In genomic region chr19:58150328-58150921, GRCh38 we compare ENCODE assay signal across 8 cellular contexts. TPM values are rescaled to one million over a fixed set of nuclear protein-coding genes. Genes with fewer than 3 reads are reported as not detected.
DNase-seq lines count a peak whose midpoint lies in the region; ATAC-seq, FAIRE-seq and TF ChIP-seq lines count a peak whose summit lies in the region.

TSS of gene ZNF329 (minus strand) at chr19:58150789. CDS start at chr19:58129503, 21,286 bp downstream.

- POLR2A ChIA-PET in CD8-positive, alpha-beta T cell (lab: Charles Lee): interaction anchor here (0.9 to 1.0 kb wide), 3 partner anchors 33 to 381 kb away, joined by 3 to 6 read pairs (median 3); partner anchors contain the start of genes ZNF274 and ZNF586

- intact Hi-C loops in CD8-positive, alpha-beta T cell (cut with DNase I, micrococcal nuclease): loop anchor here (1.0 to 10.0 kb wide), 4 partner anchors 52 to 1746 kb away; partner anchors contain the start of genes ZSCAN18 (in 2 of the 2), ZNF211 (in 1 of the 2), ZNF583 (in 1 of the 2) and ZNF71 (in 1 of the 2)

- no peaks in the 10 kb centered on the region for H3K27me3 Mint-ChIP-seq in CD8-positive, alpha-beta T cell (ENCODE audit: low read depth)

- H3K9ac ChIP-seq in stomach smooth muscle (ENCODE audit: low read length in 2 of 2): peak within 1 kb of the TSS; percentile 93 to 96

- CTCF ChIA-PET in CD8-positive, alpha-beta T cell (lab: Charles Lee): no interaction called here

- no peaks in the 10 kb centered on the region for H3K36me3 ChIP-seq in CD8-positive, alpha-beta T cell (ENCODE audit: insufficient read depth, low read length)
- H3K36me3 ChIP-seq in SJCRH30: peaks cover 6% of the 10 kb centered on the region
- H3K36me3 ChIP-seq in neuron (ENCODE audit: insufficient read depth, low read length): no peaks in the 10 kb centered on the region
- no peaks in the 10 kb centered on the region for H3K36me3 ChIP-seq in stomach smooth muscle (ENCODE audit: control insufficient read depth in 2 of 2, insufficient read depth in 2 of 2, low read length in 2 of 2)

- no peaks in the 10 kb centered on the region for H3K27me3 ChIP-seq in CD8-positive, alpha-beta T cell (ENCODE audit: insufficient read depth, low read length)
- H3K27me3 ChIP-seq in SJCRH30: no peaks in the 10 kb centered on the region
- no peaks in the 10 kb centered on the region for H3K27me3 ChIP-seq in neuron (ENCODE audit: insufficient read depth, low read length)
- no peaks in the 10 kb centered on the region for H3K27me3 ChIP-seq in stomach smooth muscle (ENCODE audit: control insufficient read depth in 1 of 2, insufficient read depth in 2 of 2, low read length in 2 of 2)

- H3K27ac ChIP-seq in CD8-positive, alpha-beta T cell (ENCODE audit: low read depth, low read length): peak within 1 kb of the TSS; percentile 87
- peak within 1 kb of the TSS; percentile 65 for H3K27ac ChIP-seq in SJCRH30
- H3K27ac ChIP-seq in stomach smooth muscle (ENCODE audit: low read length): peak within 1 kb of the TSS; percentile 75

- peaks cover 20% of the 10 kb centered on the region for H3K4me1 ChIP-seq in CD8-positive, alpha-beta T cell (ENCODE audit: insufficient read depth, low read length)
- H3K4me1 ChIP-seq in SJCRH30 (no peaks in the 10 kb centered on the region), neuron (ENCODE audit: insufficient read depth, low read length) (peaks cover 6% of the 10 kb centered on the region), stomach smooth muscle (ENCODE audit: control insufficient read depth, insufficient read depth, low read length) (peaks cover 17% of the 10 kb centered on the region)

- H3K4me1 Mint-ChIP-seq in CD8-positive, alpha-beta T cell (ENCODE audit: low read depth): peaks cover 35% of the 10 kb centered on the region

- H3K4me3 ChIP-seq in CD8-positive, alpha-beta T cell (ENCODE audit: low read depth, low read length): peak within 1 kb of the TSS; percentile 96
- peak within 1 kb of the TSS; percentile 93 for H3K4me3 ChIP-seq in SJCRH30
- H3K4me3 ChIP-seq in neuron (ENCODE audit: low read length): peak within 1 kb of the TSS; percentile 75
- H3K4me3 ChIP-seq in stomach smooth muscle (ENCODE audit: low read length in 2 of 2): peak within 1 kb of the TSS; percentile 94

- peak within 1 kb of the TSS; percentile 65 for H2AFZ ChIP-seq in neuron (ENCODE audit: low read depth, low read length)

- peaks cover 22% of the 10 kb centered on the region for H3K36me3 Mint-ChIP-seq in CD8-positive, alpha-beta T cell

- H3K27ac Mint-ChIP-seq in CD8-positive, alpha-beta T cell: peak within 1 kb of the TSS; percentile 95

- H3K9me3 ChIP-seq in CD8-positive, alpha-beta T cell (ENCODE audit: low read length): no peaks in the 10 kb centered on the region
- peaks cover 20% of the 10 kb centered on the region for H3K9me3 ChIP-seq in SJCRH30 (replicated peaks)
- H3K9me3 ChIP-seq in neuron (ENCODE audit: low read length): peaks cover 10% of the 10 kb centered on the region
- peaks cover 0 to 9% of the 10 kb centered on the region in 2 donors for H3K9me3 ChIP-seq in stomach smooth muscle (ENCODE audit: control insufficient read depth in 2 of 2, low read length in 2 of 2)

- peaks cover 6% of the 10 kb centered on the region for H3K9me3 Mint-ChIP-seq in CD8-positive, alpha-beta T cell

- FAIRE-seq in frontal cortex (lab: Jason Lieb, UNC): no peak

- no peak for TF ChIP-seq CTCF in CD8-positive, alpha-beta T cell (IDR thresholded peaks at IDR 0.05)

- ATAC-seq in CD8-positive, alpha-beta T cell: peak; percentile 63
- peak; percentile 47 for ATAC-seq in GM21515 (IDR thresholded peaks at IDR 0.05; ENCODE audit: unreplicated experiment)

- DNase-seq in CD8-positive, alpha-beta T cell: peak; percentile 82 to 95 (median 93)
- DNase-seq in KG1 (lab: John Stamatoyannopoulos, UW) (peak; percentile 92), SJCRH30 (peak; percentile 88 to 89), frontal cortex (ENCODE audit: low spot score in 2 of 2) (peak; percentile 88 to 90)
- peak; percentile 91 to 95 (median 92) for DNase-seq in activated naive CD4-positive, alpha-beta T cell (lab: John Stamatoyannopoulos, UW)

- H3K4me3 Mint-ChIP-seq in CD8-positive, alpha-beta T cell: peak within 1 kb of the TSS; percentile 93

RNA-seq across cellular contexts. Expression of gene ZNF329, which starts in this region (rescaled TPM):
- total RNA-seq in CD8-positive, alpha-beta T cell: 10 to 100 TPM; 18.9 to 20.2 TPM
- 9.3 and 9.7 TPM in 2 replicates for total RNA-seq in SJCRH30 (2014; rRNA removed; shearing (Covaris generic))
- 42.4 TPM for total RNA-seq in frontal cortex

Comparison
In these comparisons a context has a peak if more than half of its experiments do, and no peak if none do; other contexts are left out.
1. Peak in every context shown above with its lines: DNase-seq, ATAC-seq, H3K4me3 ChIP-seq and H3K27ac ChIP-seq.